ENCODE assay signal across 2 cellular contexts in genomic region chr10:4988000-4988641, GRCh38.
TF ChIP-seq lines count a peak whose summit lies in the region.

No MANE protein-coding gene starts in this region.

TF ChIP-seq in A549, 52 proteins besides CTCF, POLR2A, EP300 and RAD21:
- TF ChIP-seq HOXA7 (CRISPR knock-in tag; IDR thresholded peaks at IDR 0.05) = peak; percentile 93
- peak; percentile 28 to 72; a peak in 3 of 5 replicates for TF ChIP-seq JUN (IDR thresholded peaks at IDR 0.05)
- peak; percentile 66 for TF ChIP-seq FOSB (CRISPR knock-in tag; IDR thresholded peaks at IDR 0.05)
- peak; percentile 50; the same call in 1 of the 2 replicates for TF ChIP-seq REST (IDR thresholded peaks at IDR 0.05)
- TF ChIP-seq POLR2AphosphoS2 (conservative IDR thresholded peaks at IDR 0.05; ENCODE audit: low read length) = peak; percentile 99
- peak; percentile 60 for TF ChIP-seq MAFK (IDR thresholded peaks at IDR 0.05; ENCODE audit: partially characterized antibody)
- TF ChIP-seq RARB (CRISPR knock-in tag; IDR thresholded peaks at IDR 0.05) = peak; percentile 67; the same call in 1 of the 2 replicates

TF ChIP-seq in HepG2, 621 proteins besides CTCF, POLR2A, EP300 and RAD21:
- TF ChIP-seq MAFK (conservative IDR thresholded peaks at IDR 0.05 in 1 of 2, IDR thresholded peaks at IDR 0.05 in 1 of 2; ENCODE audit: low read length in 2 of 2) = 0 out of 4 replicates have a peak, but pooled peaks of 1 of the 2 experiments have one; percentile 18
